Comparison of ENCODE assay signal across 15 cellular contexts in genomic region chr20:47606414-47607207, GRCh38.
DNase-seq lines count a peak whose midpoint lies in the region; ATAC-seq and TF ChIP-seq lines count a peak whose summit lies in the region.
"Had no signal": no experiment of that assay in that cellular context is flagged by ENCODE, and none has a peak within 500 bp of the region (broad histone marks: within the 10 kb centered on the region; RNA-seq: fewer than 3 reads in every experiment).

No MANE protein-coding gene starts in this region.

- H3K27ac Mint-ChIP-seq in MCF 10A (ENCODE audit: low read depth, unreplicated experiment) = peak overlapping the region; percentile 69
- peak overlapping the region; percentile 14 for H3K27ac Mint-ChIP-seq in central memory CD8-positive, alpha-beta T cell (ENCODE audit: low read depth)

- H3K27ac ChIP-seq in breast epithelium (no peak overlapping the region), upper lobe of right lung (no peak overlapping the region), WERI-Rb-1 (no peak overlapping the region)
- H3K27ac ChIP-seq: cardiac muscle cell, HL-60, SJCRH30, uterus had no signal

- H3K9me3 ChIP-seq in breast epithelium (no peaks in the 10 kb centered on the region), upper lobe of right lung (no peaks in the 10 kb centered on the region), WERI-Rb-1 (ENCODE audit: severe bottlenecking) (no peaks in the 10 kb centered on the region)
- H3K9me3 ChIP-seq: SJCRH30, uterus had no signal

- no peak for TF ChIP-seq POLR2A in breast epithelium (IDR thresholded peaks at IDR 0.05)

- no peaks in the 10 kb centered on the region for H3K36me3 ChIP-seq in breast epithelium
- no peaks in the 10 kb centered on the region for H3K36me3 ChIP-seq in upper lobe of right lung
- no peaks in the 10 kb centered on the region for H3K36me3 ChIP-seq in WERI-Rb-1
- H3K36me3 ChIP-seq: cardiac muscle cell, SJCRH30, uterus had no signal

- H3K4me3 ChIP-seq in breast epithelium (no peak overlapping the region), upper lobe of right lung (no peak overlapping the region), WERI-Rb-1 (ENCODE audit: low read depth, low read length) (no peak overlapping the region)
- H3K4me3 ChIP-seq: cardiac muscle cell, SJCRH30, uterus had no signal

- H3K4me1 ChIP-seq in breast epithelium (no peaks in the 10 kb centered on the region), upper lobe of right lung (peaks cover 26% of the 10 kb centered on the region)
- H3K4me1 ChIP-seq: uterus had no signal

- H3K9me3 Mint-ChIP-seq in MCF 10A (ENCODE audit: unreplicated experiment) = no peaks in the 10 kb centered on the region
- no peaks in the 10 kb centered on the region for H3K9me3 Mint-ChIP-seq in central memory CD8-positive, alpha-beta T cell

- CTCF ChIA-PET in MCF 10A (lab: Yijun Ruan, JAX) (no interaction called here), GM10248 (lab: Yijun Ruan, JAX) (interaction anchor here (1.1 kb wide), 1 partner anchor 9 kb away, joined by 3 read pairs; no protein-coding TSS in a partner anchor)

- H3K27me3 Mint-ChIP-seq in MCF 10A (ENCODE audit: insufficient read depth, unreplicated experiment) = no peaks in the 10 kb centered on the region
- no peaks in the 10 kb centered on the region for H3K27me3 Mint-ChIP-seq in central memory CD8-positive, alpha-beta T cell

- H3K36me3 Mint-ChIP-seq in MCF 10A (ENCODE audit: insufficient read depth, unreplicated experiment) = peaks cover 23% of the 10 kb centered on the region
- H3K36me3 Mint-ChIP-seq in central memory CD8-positive, alpha-beta T cell (ENCODE audit: insufficient read depth) = peaks cover 2% of the 10 kb centered on the region

- no peak for TF ChIP-seq CTCF in MCF 10A (IDR thresholded peaks at IDR 0.05; ENCODE audit: unreplicated experiment)
- no peak for TF ChIP-seq CTCF in breast epithelium (IDR thresholded peaks at IDR 0.05)
- no peak for TF ChIP-seq CTCF in upper lobe of right lung (IDR thresholded peaks at IDR 0.05)
- TF ChIP-seq CTCF in GM10248 (IDR thresholded peaks at IDR 0.05; ENCODE audit: control extremely low read depth, extremely low read depth, low read depth, missing control alignments) = no peak
- TF ChIP-seq CTCF in WERI-Rb-1 (IDR thresholded peaks at IDR 0.05; ENCODE audit: low read depth, low read length) = no peak

- no peak for ATAC-seq in central memory CD8-positive, alpha-beta T cell (replicated peaks; ENCODE audit: extremely low read depth, poor library complexity, severe bottlenecking)
- peak; percentile 25 for ATAC-seq in upper lobe of right lung
- ATAC-seq: left colon had no signal

- POLR2A ChIA-PET in MCF 10A (lab: Yijun Ruan, JAX) = interaction anchor here (0.9 kb wide), 1 partner anchor 41 kb away, joined by 3 read pairs; no protein-coding TSS in a partner anchor
- POLR2A ChIA-PET in GM10248 (lab: Yijun Ruan, JAX) = no interaction called here

- H3K4me1 Mint-ChIP-seq in MCF 10A (ENCODE audit: insufficient read depth, unreplicated experiment) = peaks cover 35% of the 10 kb centered on the region
- H3K4me1 Mint-ChIP-seq in central memory CD8-positive, alpha-beta T cell = peaks cover 65% of the 10 kb centered on the region

- H3K4me3 Mint-ChIP-seq in MCF 10A (ENCODE audit: unreplicated experiment) = no peak overlapping the region
- no peak overlapping the region for H3K4me3 Mint-ChIP-seq in central memory CD8-positive, alpha-beta T cell

- intact Hi-C loops in MCF 10A (cut with micrococcal nuclease) (no loop called here), breast epithelium (cut with DNase I; ENCODE audit: low total_unique reads) (no loop called here), upper lobe of right lung (cut with DNase I) (no loop called here)

- no peaks in the 10 kb centered on the region for H3K27me3 ChIP-seq in breast epithelium
- H3K27me3 ChIP-seq in upper lobe of right lung = no peaks in the 10 kb centered on the region
- no peaks in the 10 kb centered on the region for H3K27me3 ChIP-seq in WERI-Rb-1 (ENCODE audit: insufficient read depth, low read depth, severe bottlenecking)
- H3K27me3 ChIP-seq: cardiac muscle cell, SJCRH30, uterus had no signal

- DNase-seq in MCF 10A (ENCODE audit: unreplicated experiment) (no peak), breast epithelium (ENCODE audit: low spot score in 2 of 2) (no peak), NCI-H2227 (lab: John Stamatoyannopoulos, UW; ENCODE audit: unreplicated experiment) (peak; percentile 57), upper lobe of right lung (no peak), GM10248 (ENCODE audit: extremely low spot score) (no peak), WERI-Rb-1 (no peak)
- DNase-seq in central memory CD8-positive, alpha-beta T cell (ENCODE audit: low spot score in 2 of 2) = no peak
- DNase-seq in activated CD8-positive, alpha-beta memory T cell treated with anti-CD3 and anti-CD28 coated beads for 24 hours = no peak
- DNase-seq: C1 segment of cervical spinal cord, left colon, NCI-H2081 treated with DMSO at 0.1 percent for 48 hours, SJCRH30, uterus had no signal

- BruUV-seq in MCF 10A (replicated peaks; lab: Mats Ljungman, UMichigan) = no TSS peak
